In genomic region chr20:4795394-4795793, GRCh38 we compare ENCODE assay signal across 9 cellular contexts. TPM values are rescaled to one million over a fixed set of nuclear protein-coding genes. Genes with fewer than 3 reads are reported as not detected.
DNase-seq lines count a peak whose midpoint lies in the region; ATAC-seq, FAIRE-seq and TF ChIP-seq lines count a peak whose summit lies in the region.
"Had no signal": no experiment of that assay in that cellular context is flagged by ENCODE, and none has a peak within 500 bp of the region (broad histone marks: within the 10 kb centered on the region; RNA-seq: fewer than 3 reads in every experiment).

No MANE protein-coding gene starts in this region.

- BruUV-seq in HepG2 (replicated peaks; lab: Mats Ljungman, UMichigan): no TSS peak

- peaks cover 14% of the 10 kb centered on the region for H3K9me3 ChIP-seq in HepG2 (ENCODE audit: low read length)

- no peaks in the 10 kb centered on the region for H3K79me2 ChIP-seq in HepG2 (ENCODE audit: insufficient read depth, low read length)

- POLR2A ChIA-PET in AG04449 (lab: Yijun Ruan, JAX) (no interaction called here), HepG2 (lab: Yijun Ruan, JAX) (no interaction called here)

- no peaks in the 10 kb centered on the region for H4K20me1 ChIP-seq in HepG2 (ENCODE audit: insufficient read depth, low read length)

- 14% methylated on average over 2 of the region's 2 CpGs for WGBS in HepG2 (ENCODE audit: low lambda C conversion rate)

- H3K27ac ChIP-seq in HepG2 (ENCODE audit: extremely low read length, insufficient read depth, low read length): no peak overlapping the region

- TF ChIP-seq RAD21 in HepG2 (CRISPR knock-in tag; IDR thresholded peaks at IDR 0.05): no peak

- intact Hi-C loops in HepG2 (cut with micrococcal nuclease; ENCODE audit: unreplicated experiment): no loop called here

- TF ChIP-seq EP300 in HepG2 (IDR thresholded peaks at IDR 0.05; ENCODE audit: low read depth in 2 of 2, low read length in 2 of 2): no peak
- no peak for TF ChIP-seq EP300 in HepG2 (CRISPR knock-in tag; IDR thresholded peaks at IDR 0.05; ENCODE audit: borderline replicate concordance)

- H3K9ac ChIP-seq in HepG2 (ENCODE audit: insufficient read depth, low read depth, low read length): no peak overlapping the region

- FAIRE-seq in HepG2 (lab: Jason Lieb, UNC): no peak
- FAIRE-seq: GM18507 had no signal

- H3K4me3 ChIP-seq in AG04449 (ENCODE audit: low read depth, low read length) (no peak overlapping the region), HepG2 (replicated peaks in 1 of 3; ENCODE audit: insufficient read depth in 1 of 3, low read depth in 2 of 3, low read length in 3 of 3) (no peak overlapping the region)

- H3K36me3 ChIP-seq in HepG2 (replicated peaks in 1 of 2; ENCODE audit: control insufficient read depth in 1 of 2, insufficient read depth in 2 of 2, low read length in 2 of 2): no peaks in the 10 kb centered on the region

- H2AFZ ChIP-seq in HepG2 (ENCODE audit: low read length): no peak overlapping the region

- H3K4me1 ChIP-seq in HepG2 (ENCODE audit: insufficient read depth, low read length): no peaks in the 10 kb centered on the region

- CTCF ChIA-PET in AG04449 (lab: Yijun Ruan, JAX) (interaction anchor here (1.0 kb wide), 1 partner anchor 57 kb away, joined by 3 read pairs; no protein-coding TSS in a partner anchor), HepG2 (lab: Yijun Ruan, JAX; ENCODE audit: low intra/inter-chr PET ratio, low total read pairs) (no interaction called here)

- peaks cover 3 to 53% of the 10 kb centered on the region in 2 experiments; a peak in 4 of 5 replicates for H3K27me3 ChIP-seq in HepG2 (ENCODE audit: control insufficient read depth in 1 of 2, insufficient read depth in 2 of 2, low read length in 2 of 2)

- DNase-seq in AG04449 (ENCODE audit: low read depth, low spot score) (peak; percentile 21), M059J (ENCODE audit: low read depth) (peak; percentile 82), HepG2 (ENCODE audit: low spot score) (peak; percentile 29), putamen (ENCODE audit: low spot score) (no peak), NCI-H2107 treated with DMSO at 0.1 percent for 48 hours (lab: John Stamatoyannopoulos, UW; ENCODE audit: unreplicated experiment) (no peak)
- peak; percentile 59 to 67 for DNase-seq in activated T-cell treated with anti-CD3 and anti-CD28 coated beads, Interleukin-2, amount 50 U/mL, for 48 hours

- H3K4me2 ChIP-seq in HepG2 (ENCODE audit: low read depth, low read length): no peak overlapping the region

- in situ Hi-C loops in HepG2 (cut with HindIII; ENCODE audit: extremely low pct_ligation_motif_present, low pct_unique_long_range_greater_than_20kb): no loop called here

- ATAC-seq in GM19372 (IDR thresholded peaks at IDR 0.05; ENCODE audit: low read depth, unreplicated experiment) (peak; percentile 61), HepG2 (peak; percentile 53), GM18873 (IDR thresholded peaks at IDR 0.05; ENCODE audit: low FRiP score, unreplicated experiment) (no peak)

- no peak for TF ChIP-seq POLR2A in HepG2 (IDR thresholded peaks at IDR 0.05; ENCODE audit: insufficient read depth in 1 of 2, low read depth in 2 of 2, low read length in 2 of 2)

- no peak for TF ChIP-seq CTCF in AG04449 (IDR thresholded peaks at IDR 0.05; ENCODE audit: insufficient read depth, low read length, missing control alignments)
- TF ChIP-seq CTCF in HepG2 (CRISPR knock-in tag; IDR thresholded peaks at IDR 0.05): no peak

TF ChIP-seq in HepG2, 621 proteins besides CTCF, POLR2A, EP300 and RAD21 (continues in another document):
- TF ChIP-seq SCMH1 (CRISPR knock-in tag; IDR thresholded peaks at IDR 0.05; ENCODE audit: borderline replicate concordance) (no peak), SUZ12 (IDR thresholded peaks at IDR 0.05; ENCODE audit: low read depth, low read length) (no peak), HOXA5 (CRISPR knock-in tag; IDR thresholded peaks at IDR 0.05) (no peak), SRSF9 (IDR thresholded peaks at IDR 0.05; ENCODE audit: borderline replicate concordance, insufficient read depth, low read depth, low read length, poor library complexity, severe bottlenecking) (no peak), MED13 (CRISPR knock-in tag; IDR thresholded peaks at IDR 0.05) (no peak), DNMT1 (CRISPR knock-in tag; IDR thresholded peaks at IDR 0.05) (no peak), ZNF326 (CRISPR knock-in tag; IDR thresholded peaks at IDR 0.05; ENCODE audit: borderline replicate concordance) (no peak), NBN (conservative IDR thresholded peaks at IDR 0.05) (no peak), MEF2D (CRISPR knock-in tag; IDR thresholded peaks at IDR 0.05) (no peak), TOE1 (CRISPR knock-in tag; IDR thresholded peaks at IDR 0.05) (no peak)

RNA-seq across cellular contexts. Expression of gene RASSF2, which starts 28.0 kb away (rescaled TPM):
- 3.7 and 5.6 TPM in 2 replicates for total RNA-seq in M059J (2014; rRNA removed; shearing (Covaris generic))
- 0.53 and 0.83 TPM in 2 replicates for total RNA-seq in HepG2 (2016; rRNA removed; fragmentation: Illumina TruSeq; extraction: Trizol)
- under 0.01 and 0.09 TPM in 2 replicates for total RNA-seq in HepG2 (2016; cell fraction: cytosol; rRNA removed; fragmentation: Illumina TruSeq; extraction: Trizol; ENCODE audit: low read depth)
- 0.61 and 0.86 TPM in 2 replicates for total RNA-seq in HepG2 (2016; cell fraction: insoluble cytoplasmic fraction; rRNA removed; fragmentation: Illumina TruSeq; extraction: Trizol)
- total RNA-seq in HepG2 (2016; cell fraction: membrane; rRNA removed; fragmentation: Illumina TruSeq; extraction: Trizol): 0.25 and 0.31 TPM in 2 replicates
- 0.19 and 0.44 TPM in 2 replicates for total RNA-seq in HepG2 (2016; cell fraction: nucleus; rRNA removed; fragmentation: Illumina TruSeq; extraction: Trizol)
- 0.09 and 0.16 TPM in 2 replicates for polyA plus RNA-seq in HepG2 (2011; rRNA removed)
- 0.09 and 0.10 TPM in 2 replicates for polyA plus RNA-seq in HepG2 (2011; cell fraction: cytosol; rRNA removed)
- polyA plus RNA-seq in HepG2 (2011; cell fraction: nucleus; rRNA removed): 0.11 and 0.19 TPM in 2 replicates
- 0.05 and 0.08 TPM in 2 replicates for polyA plus RNA-seq in HepG2 (2012)
- 0.06 and 0.08 TPM in 2 replicates for polyA plus RNA-seq in HepG2 (2016; cell fraction: cytosol; fragmentation: Illumina TruSeq; extraction: Trizol; ENCODE audit: low read depth)
- polyA plus RNA-seq in HepG2 (2016; cell fraction: insoluble cytoplasmic fraction; fragmentation: Illumina TruSeq; extraction: Trizol; ENCODE audit: low read depth): 0.59 and 0.73 TPM in 2 replicates
- polyA plus RNA-seq in HepG2 (2016; cell fraction: membrane; fragmentation: Illumina TruSeq; extraction: Trizol; ENCODE audit: low read depth): 0.10 and 0.11 TPM in 2 replicates
- 0.48 and 0.55 TPM in 2 replicates for polyA plus RNA-seq in HepG2 (2016; cell fraction: nucleus; fragmentation: Illumina TruSeq; extraction: Trizol; ENCODE audit: insufficient read depth, low read depth)
- polyA minus RNA-seq in HepG2 (2011; rRNA and poly(A)+ RNA removed; ENCODE audit: low replicate concordance): 0.06 TPM in 1 of 2 replicates, not detected in the other
- 0.10 TPM in 1 of 2 replicates, not detected in the other for polyA minus RNA-seq in HepG2 (2011; cell fraction: cytosol; rRNA and poly(A)+ RNA removed)
- 0.12 and 0.13 TPM in 2 replicates for polyA minus RNA-seq in HepG2 (2011; cell fraction: nucleus; rRNA and poly(A)+ RNA removed)

Comparison
In these comparisons a context has a peak if more than half of its experiments do, and no peak if none do; other contexts are left out.
1. DNase-seq: peak in AG04449 (single experiment), M059J (single experiment), activated T-cell treated with anti-CD3 and anti-CD28 coated beads, Interleukin-2, amount 50 U/mL, for 48 hours (2 of 2) and HepG2 (single experiment); none in putamen (single experiment) and NCI-H2107 treated with DMSO at 0.1 percent for 48 hours (single experiment).